Comparison of ENCODE assay signal across 34 cellular contexts in the genomic region with DNA sequence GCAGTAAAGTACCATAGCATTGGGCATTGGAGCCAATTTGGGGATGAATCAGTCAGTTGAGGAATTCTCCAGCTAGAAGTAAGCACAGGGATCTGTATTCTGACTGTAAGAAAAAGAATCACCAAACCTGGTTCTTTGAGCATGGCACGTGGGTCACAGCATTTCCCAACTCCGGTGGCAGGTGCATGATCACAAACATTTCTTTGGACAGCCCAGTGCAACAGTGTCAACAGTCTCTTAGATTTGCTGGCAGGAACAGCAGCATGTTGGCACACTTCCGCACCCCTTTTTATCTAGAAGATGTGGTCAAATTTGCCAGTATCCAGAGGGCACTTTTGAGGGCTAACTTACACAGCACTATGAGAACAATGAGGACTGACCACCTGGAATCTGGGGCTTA.
"Had no signal": no experiment of that assay in that cellular context is flagged by ENCODE, and none has a peak within 500 bp of the region (broad histone marks: within the 10 kb centered on the region; RNA-seq: fewer than 3 reads in every experiment).

No MANE protein-coding gene starts in this region.

- FAIRE-seq: astrocyte, TTC549 had no signal

- H3K36me3 ChIP-seq: adrenal gland, brain microvascular endothelial cell, breast epithelium had no signal

- DNase-seq: activated B cell treated with CpG ODN at 0.5 μM for 24 hours; activated CD4-positive, alpha-beta memory T cell treated with anti-CD3 and anti-CD28 coated beads for 36 hours; activated CD4-positive, alpha-beta T cell treated with anti-CD3 and anti-CD28 coated beads for 4 hours; activated CD4-positive, alpha-beta T cell treated with anti-CD3 and anti-CD28 coated beads, Interleukin-2, amount 10 ng/mL, durations not matched to agents 24 days and 14 days; activated CD4-positive, alpha-beta T cell treated with anti-CD3 and anti-CD28 coated beads, Interleukin-2, amount 50 U/mL, for 1 hour; activated CD4-positive, alpha-beta T cell treated with anti-CD3 and anti-CD28 coated beads, Interleukin-2, amount 50 U/mL, for 4 hours; activated CD4-positive, CD25-positive, alpha-beta regulatory T cell treated with anti-CD3 and anti-CD28 coated beads, Interleukin-2, amount 50 U/mL, for 72 hours; activated CD8-positive, alpha-beta memory T cell treated with anti-CD3 and anti-CD28 coated beads, Interleukin-2, amount 50 U/mL, for 4 hours; activated CD8-positive, alpha-beta T cell treated with anti-CD3 and anti-CD28 coated beads for 36 hours; activated effector memory CD4-positive, alpha-beta T cell treated with anti-CD3 and anti-CD28 coated beads, Interleukin-2, amount 50 U/mL, for 16 hours; activated gamma-delta T cell treated with Interleukin-2 at 50 U/mL for 16 hours; activated naive CD4-positive, alpha-beta T cell; activated naive CD4-positive, alpha-beta T cell treated with anti-CD3 and anti-CD28 coated beads for 36 hours; activated naive CD4-positive, alpha-beta T cell treated with anti-CD3 and anti-CD28 coated beads, Interleukin-2, amount 50 U/mL, for 16 hours; activated naive CD8-positive, alpha-beta T cell treated with anti-CD3 and anti-CD28 coated beads for 36 hours; activated T-cell treated with anti-CD3 and anti-CD28 coated beads for 4 hours; activated T-cell treated with anti-CD3 and anti-CD28 coated beads, Interleukin-2, amount 50 U/mL, for 1 hour; activated T-cell treated with anti-CD3 and anti-CD28 coated beads, Interleukin-2, amount 50 U/mL, for 4 hours; activated T-cell treated with anti-CD3 and anti-CD28 coated beads, Interleukin-2, amount 50 U/mL, for 72 hours; adrenal gland; amniotic stem cell; aorta; body of pancreas; brain microvascular endothelial cell; central memory CD4-positive, alpha-beta T cell; T-helper 1 cell; T-helper 2 cell; T-helper 9 cell had no signal

- H3K4me3 ChIP-seq: adrenal gland, body of pancreas, breast epithelium had no signal

- H3K27ac ChIP-seq: adrenal gland, body of pancreas, brain microvascular endothelial cell, breast epithelium, VCaP had no signal

- ATAC-seq: activated CD8-positive, alpha-beta T cell treated with anti-CD3 and anti-CD28 coated beads for 36 hours; activated naive CD4-positive, alpha-beta T cell treated with anti-CD3 and anti-CD28 coated beads, Interleukin-2, amount 50 U/mL, for 72 hours; activated T-cell treated with anti-CD3 and anti-CD28 coated beads, Interleukin-2, amount 50 U/mL, for 4 hours; activated T-cell treated with anti-CD3 and anti-CD28 coated beads, Interleukin-2, amount 50 U/mL, for 72 hours; activated T-helper 17 cell treated with anti-CD3 and anti-CD28 coated beads, Interleukin-2, amount 50 U/mL, for 72 hours; body of pancreas had no signal

- H3K27me3 ChIP-seq: adrenal gland, body of pancreas, brain microvascular endothelial cell, breast epithelium had no signal

- H3K9me3 ChIP-seq: adrenal gland, body of pancreas, breast epithelium had no signal

- H3K4me1 ChIP-seq: adrenal gland, body of pancreas, breast epithelium had no signal
